ENCODE assay signal across 1 cellular context in genomic region chr11:18088371-18088770, GRCh38.
A peak's percentile ranks its signal among the peaks of the same experiment; 100 is the strongest.
TF ChIP-seq lines count a peak whose summit lies in the region.

No MANE protein-coding gene starts in this region.

TF ChIP-seq in HepG2, 621 proteins besides CTCF, POLR2A, EP300 and RAD21:
- TF ChIP-seq ZNF598 (CRISPR knock-in tag; IDR thresholded peaks at IDR 0.05; ENCODE audit: borderline replicate concordance) (no peak), ATF7 (IDR thresholded peaks at IDR 0.05) (peak; percentile 64), ATF7 (CRISPR knock-in tag; IDR thresholded peaks at IDR 0.05) (no peak), TCF7 (IDR thresholded peaks at IDR 0.05; ENCODE audit: low read depth) (no peak), BORCS8-MEF2B (CRISPR knock-in tag; IDR thresholded peaks at IDR 0.05) (no peak)
